In genomic region chr11:119337581-119338317, GRCh38 we compare ENCODE assay signal across 8 cellular contexts. TPM values are rescaled to one million over a fixed set of nuclear protein-coding genes. Genes with fewer than 3 reads are reported as not detected.
DNase-seq lines count a peak whose midpoint lies in the region; ATAC-seq and TF ChIP-seq lines count a peak whose summit lies in the region.

No MANE protein-coding gene starts in this region.

- peaks cover 0 to 17% (median 8%) of the 10 kb centered on the region in 4 donors for H3K27me3 ChIP-seq in upper lobe of left lung

- WGBS in upper lobe of left lung, 2 donors, result 51 to 57% methylated on average over 2 to 9 of the region's 9 CpGs

- DNase-seq in NCI-H82 (lab: John Stamatoyannopoulos, UW), result peak; percentile 74
- no peak for DNase-seq in NCI-H82 treated with DMSO at 0.1 percent for 48 hours (lab: John Stamatoyannopoulos, UW; ENCODE audit: unreplicated experiment)
- DNase-seq in iPS-NIHi11 (ENCODE audit: low spot score), result peak; percentile 55
- peak in 1 of 2 donors; percentile 61 for DNase-seq in upper lobe of left lung
- DNase-seq in amygdala (lab: John Stamatoyannopoulos, UW), result no peak
- DNase-seq in SW480 (ENCODE audit: low spot score), result no peak
- no peak for DNase-seq in DMS53 (lab: John Stamatoyannopoulos, UW)

- H3K4me3 ChIP-seq in WI38 (ENCODE audit: low read depth, low read length), result peak overlapping the region; percentile 64
- no peak overlapping the region for H3K4me3 ChIP-seq in upper lobe of left lung

- no peak for ATAC-seq in upper lobe of left lung (ENCODE audit: low FRiP score in 2 of 2)

- TF ChIP-seq EP300 in upper lobe of left lung (IDR thresholded peaks at IDR 0.05), result no peak

- peaks cover 49 to 77% (median 58%) of the 10 kb centered on the region in 4 donors for H3K4me1 ChIP-seq in upper lobe of left lung

- no peaks in the 10 kb centered on the region for H3K9me3 ChIP-seq in upper lobe of left lung

- TF ChIP-seq POLR2A in upper lobe of left lung (IDR thresholded peaks at IDR 0.05), result no peak

- H3K36me3 ChIP-seq in upper lobe of left lung, result peaks cover 0 to 6% (median 1%) of the 10 kb centered on the region in 4 donors

- H3K27ac ChIP-seq in upper lobe of left lung, result peak overlapping the region in 3 of 4 donors; percentile 18 to 96 (median 91)

- TF ChIP-seq CTCF in WI38 (IDR thresholded peaks at IDR 0.05; ENCODE audit: low read depth, low read length) (no peak), upper lobe of left lung (IDR thresholded peaks at IDR 0.05) (no peak)

RNA-seq across cellular contexts. Expression of gene C1QTNF5, which starts 2.9 kb away (rescaled TPM):
- 10 to 100 TPM; 10.5 to 57.2 (median 26.4) TPM for total RNA-seq in upper lobe of left lung

RNA-seq across cellular contexts. Expression of gene RNF26, which starts 3.4 kb away (rescaled TPM):
- total RNA-seq in upper lobe of left lung, result 10 to 100 TPM in 5 of 6 donors, 1 to 10 TPM in 1; 5.2 to 25.5 (median 14.8) TPM

RNA-seq across cellular contexts. Expression of gene MFRP, which starts 8.8 kb away (rescaled TPM):
- total RNA-seq in upper lobe of left lung, result not detected

RNA-seq across cellular contexts. Expression of gene MCAM, which starts 20.8 kb away (rescaled TPM):
- 100 to 1,000 TPM in 3 of 6 donors, 10 to 100 TPM in 3; 39.8 to 222 (median 76.5) TPM for total RNA-seq in upper lobe of left lung

RNA-seq across cellular contexts. Expression of gene USP2, which starts 43.7 kb away (rescaled TPM):
- 1 to 10 TPM; 1.7 to 5.0 (median 3.0) TPM for total RNA-seq in upper lobe of left lung

Comparison
In these comparisons a context has a peak if more than half of its experiments do, and no peak if none do; other contexts are left out.
1. DNase-seq: peak in NCI-H82 (single experiment) and iPS-NIHi11 (single experiment); none in NCI-H82 treated with DMSO at 0.1 percent for 48 hours (single experiment), amygdala (0 of 56), SW480 (single experiment) and DMS53 (single experiment).